Comparison of ENCODE assay signal across 1 cellular context in the genomic region with DNA sequence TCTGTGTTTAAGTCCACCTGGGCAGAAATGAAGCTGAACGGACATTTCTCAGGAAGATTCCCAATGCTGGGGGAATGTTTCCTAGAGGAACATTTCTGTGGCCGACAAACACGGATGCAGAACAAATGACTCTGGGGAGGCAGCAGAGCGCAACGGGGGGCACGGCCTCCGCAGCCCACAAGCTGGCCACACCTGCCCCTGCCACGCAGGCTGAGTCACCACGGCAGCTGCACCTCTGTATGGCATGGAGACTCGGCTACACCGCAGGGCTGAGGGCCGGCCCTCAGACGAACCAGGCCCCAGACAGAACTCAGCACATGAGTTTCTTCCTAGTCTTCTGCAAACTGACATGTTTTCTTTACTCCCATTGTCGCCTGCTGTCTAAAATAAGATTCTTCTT.
TF ChIP-seq lines count a peak whose summit lies in the region.

No MANE protein-coding gene starts in this region.

TF ChIP-seq in WTC11, 78 proteins besides CTCF, POLR2A, EP300 and RAD21 (continued from another document):
- TF ChIP-seq, protein P1, sequence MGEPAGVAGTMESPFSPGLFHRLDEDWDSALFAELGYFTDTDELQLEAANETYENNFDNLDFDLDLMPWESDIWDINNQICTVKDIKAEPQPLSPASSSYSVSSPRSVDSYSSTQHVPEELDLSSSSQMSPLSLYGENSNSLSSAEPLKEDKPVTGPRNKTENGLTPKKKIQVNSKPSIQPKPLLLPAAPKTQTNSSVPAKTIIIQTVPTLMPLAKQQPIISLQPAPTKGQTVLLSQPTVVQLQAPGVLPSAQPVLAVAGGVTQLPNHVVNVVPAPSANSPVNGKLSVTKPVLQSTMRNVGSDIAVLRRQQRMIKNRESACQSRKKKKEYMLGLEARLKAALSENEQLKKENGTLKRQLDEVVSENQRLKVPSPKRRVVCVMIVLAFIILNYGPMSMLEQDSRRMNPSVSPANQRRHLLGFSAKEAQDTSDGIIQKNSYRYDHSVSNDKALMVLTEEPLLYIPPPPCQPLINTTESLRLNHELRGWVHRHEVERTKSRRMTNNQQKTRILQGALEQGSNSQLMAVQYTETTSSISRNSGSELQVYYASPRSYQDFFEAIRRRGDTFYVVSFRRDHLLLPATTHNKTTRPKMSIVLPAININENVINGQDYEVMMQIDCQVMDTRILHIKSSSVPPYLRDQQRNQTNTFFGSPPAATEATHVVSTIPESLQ (CRISPR knock-in tag; IDR thresholded peaks at IDR 0.05), result no peak
- TF ChIP-seq JAZF1 (CRISPR knock-in tag; IDR thresholded peaks at IDR 0.05) (no peak), MXD4 (CRISPR knock-in tag; IDR thresholded peaks at IDR 0.05; ENCODE audit: borderline replicate concordance) (no peak), NFYB (CRISPR knock-in tag; conservative IDR thresholded peaks at IDR 0.05; ENCODE audit: low read depth) (no peak), KAT7 (CRISPR knock-in tag; IDR thresholded peaks at IDR 0.05; ENCODE audit: borderline replicate concordance) (no peak), CREB1 (CRISPR knock-in tag; IDR thresholded peaks at IDR 0.05) (no peak)
- TF ChIP-seq, protein P2, sequence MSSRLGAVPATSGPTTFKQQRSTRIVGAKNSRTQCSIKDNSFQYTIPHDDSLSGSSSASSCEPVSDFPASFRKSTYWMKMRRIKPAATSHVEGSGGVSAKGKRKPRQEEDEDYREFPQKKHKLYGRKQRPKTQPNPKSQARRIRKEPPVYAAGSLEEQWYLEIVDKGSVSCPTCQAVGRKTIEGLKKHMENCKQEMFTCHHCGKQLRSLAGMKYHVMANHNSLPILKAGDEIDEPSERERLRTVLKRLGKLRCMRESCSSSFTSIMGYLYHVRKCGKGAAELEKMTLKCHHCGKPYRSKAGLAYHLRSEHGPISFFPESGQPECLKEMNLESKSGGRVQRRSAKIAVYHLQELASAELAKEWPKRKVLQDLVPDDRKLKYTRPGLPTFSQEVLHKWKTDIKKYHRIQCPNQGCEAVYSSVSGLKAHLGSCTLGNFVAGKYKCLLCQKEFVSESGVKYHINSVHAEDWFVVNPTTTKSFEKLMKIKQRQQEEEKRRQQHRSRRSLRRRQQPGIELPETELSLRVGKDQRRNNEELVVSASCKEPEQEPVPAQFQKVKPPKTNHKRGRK (CRISPR knock-in tag; IDR thresholded peaks at IDR 0.05; ENCODE audit: borderline replicate concordance), result no peak
- TF ChIP-seq, protein P3, sequence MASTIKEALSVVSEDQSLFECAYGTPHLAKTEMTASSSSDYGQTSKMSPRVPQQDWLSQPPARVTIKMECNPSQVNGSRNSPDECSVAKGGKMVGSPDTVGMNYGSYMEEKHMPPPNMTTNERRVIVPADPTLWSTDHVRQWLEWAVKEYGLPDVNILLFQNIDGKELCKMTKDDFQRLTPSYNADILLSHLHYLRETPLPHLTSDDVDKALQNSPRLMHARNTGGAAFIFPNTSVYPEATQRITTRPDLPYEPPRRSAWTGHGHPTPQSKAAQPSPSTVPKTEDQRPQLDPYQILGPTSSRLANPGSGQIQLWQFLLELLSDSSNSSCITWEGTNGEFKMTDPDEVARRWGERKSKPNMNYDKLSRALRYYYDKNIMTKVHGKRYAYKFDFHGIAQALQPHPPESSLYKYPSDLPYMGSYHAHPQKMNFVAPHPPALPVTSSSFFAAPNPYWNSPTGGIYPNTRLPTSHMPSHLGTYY (CRISPR knock-in tag; IDR thresholded peaks at IDR 0.05), result no peak
